37 cellular contexts compared by ENCODE assay signal in the genomic region with DNA sequence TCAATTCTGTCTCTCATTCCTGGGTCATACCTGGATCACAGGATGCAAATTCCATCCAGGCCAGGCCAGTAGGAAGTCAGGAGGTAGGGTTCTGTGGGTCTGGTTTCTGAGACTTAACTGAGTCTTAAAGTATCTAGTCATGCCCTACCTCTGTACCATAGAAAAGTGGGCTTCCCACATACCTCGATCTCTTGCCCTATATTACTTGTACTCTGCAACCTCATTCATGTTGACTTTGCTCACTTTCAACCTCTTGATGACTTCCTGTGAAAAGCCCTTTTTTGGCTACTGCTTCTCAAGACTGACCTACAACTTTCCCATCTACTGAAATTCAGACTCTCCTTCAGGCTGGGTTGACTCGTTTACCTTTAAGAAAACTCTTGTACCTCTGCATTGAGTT.
"Had no signal": no experiment of that assay in that cellular context is flagged by ENCODE, and none has a peak within 500 bp of the region (broad histone marks: within the 10 kb centered on the region; RNA-seq: fewer than 3 reads in every experiment).

No MANE protein-coding gene starts in this region.

- DNase-seq: activated B cell treated with CpG ODN at 0.5 μM for 24 hours; activated CD4-positive, alpha-beta memory T cell treated with anti-CD3 and anti-CD28 coated beads for 36 hours; activated CD4-positive, alpha-beta T cell treated with anti-CD3 and anti-CD28 coated beads for 4 hours; activated CD4-positive, alpha-beta T cell treated with anti-CD3 and anti-CD28 coated beads, Interleukin-2, amount 10 ng/mL, durations not matched to agents 24 days and 14 days; activated CD4-positive, alpha-beta T cell treated with anti-CD3 and anti-CD28 coated beads, Interleukin-2, amount 50 U/mL, for 1 hour; activated CD4-positive, alpha-beta T cell treated with anti-CD3 and anti-CD28 coated beads, Interleukin-2, amount 50 U/mL, for 4 hours; activated CD4-positive, CD25-positive, alpha-beta regulatory T cell treated with anti-CD3 and anti-CD28 coated beads, Interleukin-2, amount 50 U/mL, for 72 hours; activated CD8-positive, alpha-beta memory T cell treated with anti-CD3 and anti-CD28 coated beads, Interleukin-2, amount 50 U/mL, for 4 hours; activated CD8-positive, alpha-beta T cell treated with anti-CD3 and anti-CD28 coated beads for 36 hours; activated effector memory CD4-positive, alpha-beta T cell treated with Interleukin-2 at 50 U/mL for 16 hours; activated gamma-delta T cell; activated naive CD4-positive, alpha-beta T cell treated with anti-CD3 and anti-CD28 coated beads, Interleukin-2, amount 10 ng/mL, durations not matched to agents 7 days and 5 days; activated naive CD4-positive, alpha-beta T cell treated with Interleukin-2 at 50 U/mL for 16 hours; activated naive CD8-positive, alpha-beta T cell treated with anti-CD3 and anti-CD28 coated beads, Interleukin-2, amount 10 ng/mL, durations not matched to agents 7 days and 5 days; activated naive CD8-positive, alpha-beta T cell treated with anti-CD3 and anti-CD28 coated beads, Interleukin-2, amount 50 U/mL, for 24 hours; activated T-cell treated with anti-CD3 and anti-CD28 coated beads for 4 hours; activated T-cell treated with anti-CD3 and anti-CD28 coated beads, Interleukin-2, amount 50 U/mL, for 1 hour; activated T-cell treated with anti-CD3 and anti-CD28 coated beads, Interleukin-2, amount 50 U/mL, for 4 hours; activated T-cell treated with anti-CD3 and anti-CD28 coated beads, Interleukin-2, amount 50 U/mL, for 72 hours; amygdala; aorta; body of pancreas; brain microvascular endothelial cell; caudate nucleus; cerebellar nuclear complex; T-helper 1 cell; T-helper 2 cell; T-helper 9 cell had no signal

- H3K4me1 ChIP-seq: body of pancreas, breast epithelium had no signal

- H3K4me3 ChIP-seq: body of pancreas, breast epithelium had no signal

- H3K4me3 Mint-ChIP-seq: activated B cell treated with CpG ODN at 0.5 μM for 24 hours; activated CD4-positive, alpha-beta memory T cell treated with anti-CD3 and anti-CD28 coated beads for 36 hours; activated CD4-positive, alpha-beta T cell treated with anti-CD3 and anti-CD28 coated beads, Interleukin-2, amount 10 ng/mL, durations not matched to agents 24 days and 14 days; activated CD8-positive, alpha-beta T cell treated with anti-CD3 and anti-CD28 coated beads for 36 hours; activated naive CD4-positive, alpha-beta T cell treated with anti-CD3 and anti-CD28 coated beads, Interleukin-2, amount 10 ng/mL, durations not matched to agents 7 days and 5 days; activated naive CD4-positive, alpha-beta T cell treated with anti-CD3 and anti-CD28 coated beads, Interleukin-2, amount 50 U/mL, for 24 hours; activated naive CD8-positive, alpha-beta T cell; activated naive CD8-positive, alpha-beta T cell treated with anti-CD3 and anti-CD28 coated beads, Interleukin-2, amount 10 ng/mL, durations not matched to agents 7 days and 5 days; activated naive CD8-positive, alpha-beta T cell treated with anti-CD3 and anti-CD28 coated beads, Interleukin-2, amount 50 U/mL, for 24 hours; activated T-cell treated with anti-CD3 and anti-CD28 coated beads, Interleukin-2, amount 50 U/mL, for 4 hours; activated T-cell treated with anti-CD3 and anti-CD28 coated beads, Interleukin-2, amount 50 U/mL, for 72 hours; activated T-helper 1 cell treated with anti-CD3 and anti-CD28 coated beads, Interleukin-12 subunit alpha, Interleukin-12 subunit beta, Interleukin-2, Interleukin-4 antibody, amounts not matched to agents 30 ng/mL and 10 ng/mL and 1 ng/mL, durations not matched to agents 14 hours and 24 hours and 36 hours; central memory CD8-positive, alpha-beta T cell; T-helper 1 cell treated with Interleukin-12 subunit alpha and Interleukin-12 subunit beta and Interleukin-4 antibody, amounts not matched to agents 30 μg/mL and 1 μg/mL, for 36 hours; T-helper 2 cell treated with Interferon-gamma antibody and Interleukin-4, amounts not matched to agents 5 μg/mL and 100 μg/mL, for 36 hours had no signal

- H3K27ac ChIP-seq: body of pancreas, brain microvascular endothelial cell, breast epithelium, VCaP had no signal

- H3K9me3 ChIP-seq: body of pancreas, breast epithelium had no signal

- H3K27me3 Mint-ChIP-seq: activated CD4-positive, alpha-beta memory T cell treated with anti-CD3 and anti-CD28 coated beads for 36 hours; activated CD4-positive, alpha-beta T cell treated with anti-CD3 and anti-CD28 coated beads, Interleukin-2, amount 10 ng/mL, durations not matched to agents 24 days and 14 days; activated naive CD4-positive, alpha-beta T cell treated with anti-CD3 and anti-CD28 coated beads, Interleukin-2, amount 10 ng/mL, durations not matched to agents 7 days and 5 days; activated naive CD8-positive, alpha-beta T cell; activated naive CD8-positive, alpha-beta T cell treated with anti-CD3 and anti-CD28 coated beads, Interleukin-2, amount 10 ng/mL, durations not matched to agents 7 days and 5 days; central memory CD8-positive, alpha-beta T cell had no signal

- H3K27me3 ChIP-seq: body of pancreas, brain microvascular endothelial cell, breast epithelium had no signal

- H3K36me3 Mint-ChIP-seq: activated CD4-positive, alpha-beta memory T cell treated with anti-CD3 and anti-CD28 coated beads for 36 hours; activated naive CD4-positive, alpha-beta T cell treated with anti-CD3 and anti-CD28 coated beads, Interleukin-2, amount 10 ng/mL, durations not matched to agents 7 days and 5 days; activated naive CD4-positive, alpha-beta T cell treated with anti-CD3 and anti-CD28 coated beads, Interleukin-2, amount 50 U/mL, for 24 hours; activated naive CD8-positive, alpha-beta T cell; activated naive CD8-positive, alpha-beta T cell treated with anti-CD3 and anti-CD28 coated beads, Interleukin-2, amount 10 ng/mL, durations not matched to agents 7 days and 5 days had no signal

- H3K4me1 Mint-ChIP-seq: activated B cell treated with CpG ODN at 0.5 μM for 24 hours; activated CD4-positive, alpha-beta T cell treated with anti-CD3 and anti-CD28 coated beads, Interleukin-2, amount 10 ng/mL, durations not matched to agents 24 days and 14 days; activated naive CD4-positive, alpha-beta T cell treated with anti-CD3 and anti-CD28 coated beads, Interleukin-2, amount 10 ng/mL, durations not matched to agents 7 days and 5 days; activated naive CD4-positive, alpha-beta T cell treated with anti-CD3 and anti-CD28 coated beads, Interleukin-2, amount 50 U/mL, for 24 hours; activated naive CD8-positive, alpha-beta T cell treated with anti-CD3 and anti-CD28 coated beads, Interleukin-2, amount 10 ng/mL, durations not matched to agents 7 days and 5 days; activated naive CD8-positive, alpha-beta T cell treated with anti-CD3 and anti-CD28 coated beads, Interleukin-2, amount 50 U/mL, for 24 hours; central memory CD8-positive, alpha-beta T cell had no signal

- ATAC-seq: activated CD8-positive, alpha-beta T cell treated with anti-CD3 and anti-CD28 coated beads for 36 hours; activated naive CD8-positive, alpha-beta T cell treated with anti-CD3 and anti-CD28 coated beads, Interleukin-2, amount 50 U/mL, for 24 hours; activated T-cell treated with anti-CD3 and anti-CD28 coated beads, Interleukin-2, amount 50 U/mL, for 4 hours; activated T-cell treated with anti-CD3 and anti-CD28 coated beads, Interleukin-2, amount 50 U/mL, for 72 hours; body of pancreas had no signal

- H3K27ac Mint-ChIP-seq: activated B cell treated with CpG ODN at 0.5 μM for 24 hours; activated CD4-positive, alpha-beta memory T cell treated with anti-CD3 and anti-CD28 coated beads for 36 hours; activated CD4-positive, alpha-beta T cell treated with anti-CD3 and anti-CD28 coated beads, Interleukin-2, amount 10 ng/mL, durations not matched to agents 24 days and 14 days; activated CD8-positive, alpha-beta T cell treated with anti-CD3 and anti-CD28 coated beads for 36 hours; activated naive CD4-positive, alpha-beta T cell treated with anti-CD3 and anti-CD28 coated beads, Interleukin-2, amount 10 ng/mL, durations not matched to agents 7 days and 5 days; activated naive CD4-positive, alpha-beta T cell treated with anti-CD3 and anti-CD28 coated beads, Interleukin-2, amount 50 U/mL, for 24 hours; activated naive CD8-positive, alpha-beta T cell; activated naive CD8-positive, alpha-beta T cell treated with anti-CD3 and anti-CD28 coated beads, Interleukin-2, amount 10 ng/mL, durations not matched to agents 7 days and 5 days; activated naive CD8-positive, alpha-beta T cell treated with anti-CD3 and anti-CD28 coated beads, Interleukin-2, amount 50 U/mL, for 24 hours; activated T-cell treated with anti-CD3 and anti-CD28 coated beads, Interleukin-2, amount 50 U/mL, for 72 hours; activated T-helper 1 cell treated with anti-CD3 and anti-CD28 coated beads, Interleukin-12 subunit alpha, Interleukin-12 subunit beta, Interleukin-2, Interleukin-4 antibody, amounts not matched to agents 30 ng/mL and 10 ng/mL and 1 ng/mL, durations not matched to agents 14 hours and 24 hours and 36 hours; activated T-helper 2 cell treated with anti-CD3 and anti-CD28 coated beads, Interferon-gamma antibody, Interleukin-2, Interleukin-4, amounts not matched to agents 10 μg/mL and 5 μg/mL and 100 μg/mL, durations not matched to agents 14 hours and 24 hours and 36 hours; T-helper 1 cell treated with Interleukin-12 subunit alpha and Interleukin-12 subunit beta and Interleukin-4 antibody, amounts not matched to agents 30 μg/mL and 1 μg/mL, for 36 hours; T-helper 2 cell treated with Interferon-gamma antibody and Interleukin-4, amounts not matched to agents 5 μg/mL and 100 μg/mL, for 36 hours had no signal

- H3K36me3 ChIP-seq: brain microvascular endothelial cell, breast epithelium had no signal

- H3K9me3 Mint-ChIP-seq: activated B cell treated with CpG ODN at 0.5 μM for 24 hours; activated CD4-positive, alpha-beta memory T cell treated with anti-CD3 and anti-CD28 coated beads for 36 hours; activated CD4-positive, alpha-beta T cell treated with anti-CD3 and anti-CD28 coated beads, Interleukin-2, amount 10 ng/mL, durations not matched to agents 24 days and 14 days; activated CD8-positive, alpha-beta T cell treated with anti-CD3 and anti-CD28 coated beads for 36 hours; activated naive CD4-positive, alpha-beta T cell treated with anti-CD3 and anti-CD28 coated beads, Interleukin-2, amount 10 ng/mL, durations not matched to agents 7 days and 5 days; activated naive CD4-positive, alpha-beta T cell treated with anti-CD3 and anti-CD28 coated beads, Interleukin-2, amount 50 U/mL, for 24 hours; activated naive CD8-positive, alpha-beta T cell treated with anti-CD3 and anti-CD28 coated beads, Interleukin-2, amount 10 ng/mL, durations not matched to agents 7 days and 5 days; activated naive CD8-positive, alpha-beta T cell treated with anti-CD3 and anti-CD28 coated beads, Interleukin-2, amount 50 U/mL, for 24 hours; activated T-cell treated with anti-CD3 and anti-CD28 coated beads, Interleukin-2, amount 50 U/mL, for 4 hours; activated T-cell treated with anti-CD3 and anti-CD28 coated beads, Interleukin-2, amount 50 U/mL, for 72 hours; activated T-helper 1 cell treated with anti-CD3 and anti-CD28 coated beads, Interleukin-12 subunit alpha, Interleukin-12 subunit beta, Interleukin-2, Interleukin-4 antibody, amounts not matched to agents 30 ng/mL and 10 ng/mL and 1 ng/mL, durations not matched to agents 14 hours and 24 hours and 36 hours; activated T-helper 2 cell treated with anti-CD3 and anti-CD28 coated beads, Interferon-gamma antibody, Interleukin-2, Interleukin-4, amounts not matched to agents 10 μg/mL and 5 μg/mL and 100 μg/mL, durations not matched to agents 14 hours and 24 hours and 36 hours; central memory CD8-positive, alpha-beta T cell; T-helper 1 cell treated with Interleukin-12 subunit alpha and Interleukin-12 subunit beta and Interleukin-4 antibody, amounts not matched to agents 30 μg/mL and 1 μg/mL, for 36 hours; T-helper 2 cell treated with Interferon-gamma antibody and Interleukin-4, amounts not matched to agents 5 μg/mL and 100 μg/mL, for 36 hours had no signal
